20 cellular contexts compared by ENCODE assay signal in genomic region chr9:135522931-135523330, GRCh38. TPM values are rescaled to one million over a fixed set of nuclear protein-coding genes. Genes with fewer than 3 reads are reported as not detected.
A peak's percentile ranks its signal among the peaks of the same experiment; 100 is the strongest.
DNase-seq lines count a peak whose midpoint lies in the region; ATAC-seq and TF ChIP-seq lines count a peak whose summit lies in the region.
"Had no signal": no experiment of that assay in that cellular context is flagged by ENCODE, and none has a peak within 500 bp of the region (broad histone marks: within the 10 kb centered on the region; RNA-seq: fewer than 3 reads in every experiment).

No MANE protein-coding gene starts in this region.

- H3K27me3 ChIP-seq in BLaER1 (no peaks in the 10 kb centered on the region), H7 (ENCODE audit: control insufficient read depth, insufficient read depth, low read length) (no peaks in the 10 kb centered on the region), neural progenitor cell (no peaks in the 10 kb centered on the region), MG63 (no peaks in the 10 kb centered on the region), PC-3 (ENCODE audit: low read length) (no peaks in the 10 kb centered on the region)

- H3K27ac Mint-ChIP-seq in neural progenitor cell, result no peak overlapping the region
- H3K27ac Mint-ChIP-seq: CD4-positive, alpha-beta memory T cell had no signal

- H3K4me3 Mint-ChIP-seq in neural progenitor cell, result no peak overlapping the region
- H3K4me3 Mint-ChIP-seq: CD4-positive, alpha-beta memory T cell; H9 had no signal

- H3K4me1 ChIP-seq in BLaER1 (peaks cover 23% of the 10 kb centered on the region), neural progenitor cell (no peaks in the 10 kb centered on the region), PC-3 (ENCODE audit: insufficient read depth, low read length) (no peaks in the 10 kb centered on the region)

- H3K4me3 ChIP-seq in BLaER1 (no peak overlapping the region), H7 (ENCODE audit: insufficient read depth, low read depth, low read length) (no peak overlapping the region), neural progenitor cell (no peak overlapping the region), MG63 (no peak overlapping the region), PC-3 (ENCODE audit: low read length) (no peak overlapping the region)

- peaks cover 5% of the 10 kb centered on the region for H3K27me3 Mint-ChIP-seq in neural progenitor cell (ENCODE audit: insufficient read depth, low read depth)

- no peaks in the 10 kb centered on the region for H3K36me3 ChIP-seq in BLaER1
- no peaks in the 10 kb centered on the region for H3K36me3 ChIP-seq in H7 (replicated peaks; ENCODE audit: control insufficient read depth, insufficient read depth, low read length)
- no peaks in the 10 kb centered on the region for H3K36me3 ChIP-seq in neural progenitor cell
- H3K36me3 ChIP-seq in MG63, result no peaks in the 10 kb centered on the region
- no peaks in the 10 kb centered on the region for H3K36me3 ChIP-seq in PC-3 (ENCODE audit: low read depth, low read length)

- POLR2A ChIA-PET in PC-3 (lab: Charles Lee; ENCODE audit: unreplicated experiment), result no interaction called here

- H3K79me2 ChIP-seq in neural progenitor cell (ENCODE audit: low read depth) (no peaks in the 10 kb centered on the region), PC-3 (ENCODE audit: low read length) (no peaks in the 10 kb centered on the region)

- CTCF ChIA-PET in PC-3 (lab: Charles Lee), result no interaction called here

- no peaks in the 10 kb centered on the region for H3K36me3 Mint-ChIP-seq in neural progenitor cell
- H3K36me3 Mint-ChIP-seq: CD4-positive, alpha-beta memory T cell had no signal

- ATAC-seq in sciatic nerve (no peak), GM21717 (IDR thresholded peaks at IDR 0.05; ENCODE audit: unreplicated experiment) (no peak), PC-3 (no peak)

- H3K9me2 ChIP-seq in PC-3 (replicated peaks; ENCODE audit: low read length), result no peaks in the 10 kb centered on the region

- H4K20me1 ChIP-seq in BLaER1 (no peaks in the 10 kb centered on the region), neural progenitor cell (ENCODE audit: low read depth) (no peaks in the 10 kb centered on the region), PC-3 (ENCODE audit: low read length) (no peaks in the 10 kb centered on the region)

- no peaks in the 10 kb centered on the region for H3K9me3 Mint-ChIP-seq in neural progenitor cell
- H3K9me3 Mint-ChIP-seq: CD4-positive, alpha-beta memory T cell had no signal

- no peak overlapping the region for H2AFZ ChIP-seq in neural progenitor cell (replicated peaks)
- no peak overlapping the region for H2AFZ ChIP-seq in PC-3 (ENCODE audit: low read length)

- H3K9ac ChIP-seq in BLaER1 (no peak overlapping the region), neural progenitor cell (no peak overlapping the region), PC-3 (ENCODE audit: low read length) (no peak overlapping the region)

- no TSS peak for BruUV-seq in PC-3 (replicated peaks; lab: Mats Ljungman, UMichigan)

- no peaks in the 10 kb centered on the region for H3F3A ChIP-seq in neural progenitor cell (ENCODE audit: low read depth)
- no peaks in the 10 kb centered on the region for H3F3A ChIP-seq in PC-3 (ENCODE audit: low read length, unreplicated experiment)

- H3K4me2 ChIP-seq in BLaER1 (peak overlapping the region; percentile 76), neural progenitor cell (no peak overlapping the region), PC-3 (ENCODE audit: low read length) (no peak overlapping the region)

- DNase-seq in H7 (peak; percentile 78), iPS-NIHi7 (ENCODE audit: extremely low spot score) (peak; percentile 44), sciatic nerve (ENCODE audit: low spot score) (peak; percentile 47), neural progenitor cell (ENCODE audit: low spot score) (no peak), MG63 (no peak), PC-3 (no peak)
- DNase-seq: CD4-positive, alpha-beta memory T cell; GF-D8; H9; IMR-90; Kasumi-1; MV-4-11; NCI-H1417 treated with DMSO at 0.1 percent for 48 hours; NCI-H2029 treated with DMSO at 0.1 percent for 48 hours; NCI-H524; SHP77 treated with DMSO at 0.1 percent for 48 hours had no signal

- intact Hi-C loops in sciatic nerve (cut with DNase I) (no loop called here), PC-3 (cut with micrococcal nuclease) (no loop called here)

- no peaks in the 10 kb centered on the region for H3K9me3 ChIP-seq in BLaER1
- H3K9me3 ChIP-seq in neural progenitor cell (ENCODE audit: low read depth), result no peaks in the 10 kb centered on the region
- H3K9me3 ChIP-seq in MG63, result no peaks in the 10 kb centered on the region
- no peaks in the 10 kb centered on the region for H3K9me3 ChIP-seq in PC-3 (ENCODE audit: low read length)

- H3K27ac ChIP-seq in BLaER1, result no peak overlapping the region
- H3K27ac ChIP-seq in neural progenitor cell, result no peak overlapping the region
- no peak overlapping the region for H3K27ac ChIP-seq in PC-3 (ENCODE audit: low read length)

- TF ChIP-seq CTCF in neural progenitor cell (IDR thresholded peaks at IDR 0.05) (no peak), PC-3 (conservative IDR thresholded peaks at IDR 0.05; ENCODE audit: low read depth, low read length) (no peak)

- peaks cover 3% of the 10 kb centered on the region for H3K4me1 Mint-ChIP-seq in neural progenitor cell
- H3K4me1 Mint-ChIP-seq: CD4-positive, alpha-beta memory T cell had no signal

RNA-seq across cellular contexts. Expression of gene LCN1, which starts 1.7 kb away (rescaled TPM):
- total RNA-seq in H7 (2014; rRNA removed; shearing (Covaris generic)), result not detected in 2 replicates
- total RNA-seq in sciatic nerve, result not detected
- total RNA-seq in neural progenitor cell (ENCODE audit: low replicate concordance), result not detected in 2 replicates
- total RNA-seq in MG63 (2014; rRNA removed; shearing (Covaris generic); ENCODE audit: low replicate concordance), result not detected in 2 replicates
- total RNA-seq in PC-3 (2014; rRNA removed), result not detected in 2 replicates
- total RNA-seq: A673; CD4-positive, alpha-beta memory T cell; H9; HT-29; IMR-90 had no signal

RNA-seq across cellular contexts. Expression of gene MRPS2, which starts 22.4 kb away (rescaled TPM):
- 115 and 121 TPM in 2 replicates for total RNA-seq in H7 (2014; rRNA removed; shearing (Covaris generic))
- total RNA-seq in sciatic nerve, result 17.5 TPM
- total RNA-seq in neural progenitor cell (ENCODE audit: low replicate concordance), result 23.4 and 43.4 TPM in 2 replicates
- total RNA-seq in MG63 (2014; rRNA removed; shearing (Covaris generic); ENCODE audit: low replicate concordance), result 20.7 and 24.1 TPM in 2 replicates
- 62.4 and 73.4 TPM in 2 replicates for total RNA-seq in PC-3 (2014; rRNA removed)

RNA-seq across cellular contexts. Expression of gene OBP2A, which starts 23.0 kb away (rescaled TPM):
- not detected in 2 replicates for total RNA-seq in H7 (2014; rRNA removed; shearing (Covaris generic))
- total RNA-seq in sciatic nerve, result not detected
- not detected in 2 replicates for total RNA-seq in neural progenitor cell (ENCODE audit: low replicate concordance)
- not detected in 2 replicates for total RNA-seq in MG63 (2014; rRNA removed; shearing (Covaris generic); ENCODE audit: low replicate concordance)
- total RNA-seq in PC-3 (2014; rRNA removed), result not detected in 2 replicates
- total RNA-seq: A673; CD4-positive, alpha-beta memory T cell; H9; HT-29; IMR-90 had no signal

RNA-seq across cellular contexts. Expression of gene PAEP, which starts 38.6 kb away (rescaled TPM):
- total RNA-seq in H7 (2014; rRNA removed; shearing (Covaris generic)), result not detected in 2 replicates
- total RNA-seq in sciatic nerve (not detected), neural progenitor cell (ENCODE audit: low replicate concordance) (not detected in 2 replicates), PC-3 (2014; rRNA removed) (not detected in 2 replicates)
- not detected in 2 replicates for total RNA-seq in MG63 (2014; rRNA removed; shearing (Covaris generic); ENCODE audit: low replicate concordance)
- total RNA-seq: A673; CD4-positive, alpha-beta memory T cell; H9; HT-29; IMR-90 had no signal

RNA-seq across cellular contexts. Expression of gene PPP1R26, which starts 43.3 kb away (rescaled TPM):
- total RNA-seq in H7 (2014; rRNA removed; shearing (Covaris generic)), result 40.8 and 58.8 TPM in 2 replicates
- total RNA-seq in sciatic nerve (13.9 TPM), neural progenitor cell (ENCODE audit: low replicate concordance) (23.0 and 48.7 TPM in 2 replicates), PC-3 (2014; rRNA removed) (22.6 and 30.6 TPM in 2 replicates)
- total RNA-seq in MG63 (2014; rRNA removed; shearing (Covaris generic); ENCODE audit: low replicate concordance), result 19.8 and 20.3 TPM in 2 replicates

Comparison
In these comparisons a context has a peak if more than half of its experiments do, and no peak if none do; other contexts are left out.
1. DNase-seq: peak in H7 (single experiment), iPS-NIHi7 (single experiment) and sciatic nerve (single experiment); none in neural progenitor cell (single experiment), MG63 (single experiment) and PC-3 (single experiment).